Comparison of ENCODE assay signal across 40 cellular contexts in genomic region chr1:59346429-59346828, GRCh38.
"Had no signal": no experiment of that assay in that cellular context is flagged by ENCODE, and none has a peak within 500 bp of the region (broad histone marks: within the 10 kb centered on the region; RNA-seq: fewer than 3 reads in every experiment).

No MANE protein-coding gene starts in this region.

- H3K4me1 ChIP-seq: Peyer's patch had no signal

- H3K4me3 Mint-ChIP-seq: activated B cell treated with CpG ODN at 0.5 μM for 24 hours; activated CD4-positive, alpha-beta memory T cell treated with anti-CD3 and anti-CD28 coated beads for 36 hours; activated naive CD4-positive, alpha-beta T cell treated with anti-CD3 and anti-CD28 coated beads, Interleukin-2, amount 10 ng/mL, durations not matched to agents 7 days and 5 days; activated naive CD8-positive, alpha-beta T cell; activated naive CD8-positive, alpha-beta T cell treated with anti-CD3 and anti-CD28 coated beads, Interleukin-2, amount 50 U/mL, for 24 hours; brain had no signal

- H3K36me3 ChIP-seq: Peyer's patch had no signal

- H3K4me3 ChIP-seq: Peyer's patch had no signal

- H3K36me3 Mint-ChIP-seq: activated CD4-positive, alpha-beta memory T cell treated with anti-CD3 and anti-CD28 coated beads for 36 hours; activated naive CD4-positive, alpha-beta T cell treated with anti-CD3 and anti-CD28 coated beads, Interleukin-2, amount 10 ng/mL, durations not matched to agents 7 days and 5 days had no signal

- H3K9ac ChIP-seq: KMS-11 had no signal

- H3K27ac ChIP-seq: KMS-11, Peyer's patch, VCaP had no signal

- DNase-seq: activated B cell treated with CpG ODN at 0.5 μM for 24 hours; activated CD4-positive, alpha-beta memory T cell treated with anti-CD3 and anti-CD28 coated beads for 36 hours; activated CD4-positive, alpha-beta T cell treated with anti-CD3 and anti-CD28 coated beads for 4 hours; activated CD4-positive, alpha-beta T cell treated with anti-CD3 and anti-CD28 coated beads, Interleukin-2, amount 50 U/mL, for 1 hour; activated CD4-positive, CD25-positive, alpha-beta regulatory T cell treated with anti-CD3 and anti-CD28 coated beads, Interleukin-2, amount 50 U/mL, for 72 hours; activated CD8-positive, alpha-beta memory T cell treated with anti-CD3 and anti-CD28 coated beads, Interleukin-2, amount 50 U/mL, for 4 hours; activated effector memory CD4-positive, alpha-beta T cell treated with Interleukin-2 at 50 U/mL for 16 hours; activated naive CD4-positive, alpha-beta T cell treated with anti-CD3 and anti-CD28 coated beads, Interleukin-2, amount 10 ng/mL, durations not matched to agents 7 days and 5 days; activated naive CD8-positive, alpha-beta T cell treated with anti-CD3 and anti-CD28 coated beads, Interleukin-2, amount 50 U/mL, for 24 hours; activated T-cell treated with anti-CD3 and anti-CD28 coated beads for 4 hours; activated T-cell treated with anti-CD3 and anti-CD28 coated beads, Interleukin-2, amount 50 U/mL, for 48 hours; anterior cingulate cortex; caudate nucleus; cerebellar nuclear complex; MM.1S; MV-4-11; NCI-H1092; NCI-H1436 treated with DMSO at 0.1 percent for 48 hours; NCI-H1694 treated with DMSO at 0.1 percent for 48 hours; NCI-H2081; NCI-H2171 treated with DMSO at 0.1 percent for 48 hours; NCI-H226; NCI-H524; NCI-H69; NCI-H82; NK-92 treated with Interleukin-12 subunit alpha and Interleukin-12 subunit beta, amount 100 ng/mL, for 24 hours; PC-3; Peyer's patch; RPMI8226; SHP77 treated with DMSO at 0.1 percent for 48 hours; SW 1271; T-helper 1 cell; T-helper 2 cell; T-helper 9 cell had no signal

- H3K9me3 Mint-ChIP-seq: activated B cell treated with CpG ODN at 0.5 μM for 24 hours; activated CD4-positive, alpha-beta memory T cell treated with anti-CD3 and anti-CD28 coated beads for 36 hours; activated naive CD4-positive, alpha-beta T cell treated with anti-CD3 and anti-CD28 coated beads, Interleukin-2, amount 10 ng/mL, durations not matched to agents 7 days and 5 days; activated naive CD8-positive, alpha-beta T cell treated with anti-CD3 and anti-CD28 coated beads, Interleukin-2, amount 50 U/mL, for 24 hours; brain had no signal

- H3K9me3 ChIP-seq: Peyer's patch had no signal

- H3K27me3 ChIP-seq: Peyer's patch had no signal

- H3K4me1 Mint-ChIP-seq: activated B cell treated with CpG ODN at 0.5 μM for 24 hours; activated naive CD4-positive, alpha-beta T cell treated with anti-CD3 and anti-CD28 coated beads, Interleukin-2, amount 10 ng/mL, durations not matched to agents 7 days and 5 days; brain had no signal

- FAIRE-seq: bronchial epithelial cell, colon had no signal

- ATAC-seq: activated naive CD8-positive, alpha-beta T cell treated with anti-CD3 and anti-CD28 coated beads, Interleukin-2, amount 50 U/mL, for 24 hours; PC-3 had no signal

- H3K27ac Mint-ChIP-seq: activated B cell treated with CpG ODN at 0.5 μM for 24 hours; activated CD4-positive, alpha-beta memory T cell treated with anti-CD3 and anti-CD28 coated beads for 36 hours; activated naive CD4-positive, alpha-beta T cell treated with anti-CD3 and anti-CD28 coated beads, Interleukin-2, amount 10 ng/mL, durations not matched to agents 7 days and 5 days; activated naive CD8-positive, alpha-beta T cell; activated naive CD8-positive, alpha-beta T cell treated with anti-CD3 and anti-CD28 coated beads, Interleukin-2, amount 50 U/mL, for 24 hours; brain had no signal

- H3K4me2 ChIP-seq: KMS-11 had no signal
